8 cellular contexts compared by ENCODE assay signal in genomic region chr5:62143268-62144229, GRCh38.
DNase-seq lines count a peak whose midpoint lies in the region; ATAC-seq and TF ChIP-seq lines count a peak whose summit lies in the region.

No MANE protein-coding gene starts in this region.

- H3K4me3 ChIP-seq in BJ (ENCODE audit: low read depth, low read length) (no peak overlapping the region), WERI-Rb-1 (ENCODE audit: low read depth, low read length) (no peak overlapping the region)

- no peak for ATAC-seq in HG03342 (IDR thresholded peaks at IDR 0.05; ENCODE audit: unreplicated experiment)
- no peak for ATAC-seq in GM19035 (IDR thresholded peaks at IDR 0.05; ENCODE audit: unreplicated experiment)

- DNase-seq in BJ (ENCODE audit: low read depth) (peak; percentile 1), HS-5 (ENCODE audit: low read depth) (peak; percentile 31), WERI-Rb-1 (no peak), left kidney (ENCODE audit: low read depth, low spot score) (peak; percentile 72), NCI-H2171 (lab: John Stamatoyannopoulos, UW) (no peak)
- DNase-seq in stimulated activated CD4-positive, alpha-beta T cell treated with anti-CD3 and anti-CD28 coated beads, Interleukin-4, amount 100 ng/mL, for 4 hours: no peak

- H3K27ac ChIP-seq in WERI-Rb-1: no peak overlapping the region

- CTCF ChIA-PET in BJ (lab: Yijun Ruan, JAX): interaction anchor here (0.6 to 2.1 kb wide), 9 partner anchors 9 to 1141 kb away, joined by 3 to 12 read pairs (median 4); no protein-coding TSS in a partner anchor

- no peaks in the 10 kb centered on the region for H3K36me3 ChIP-seq in BJ (ENCODE audit: control insufficient read depth, insufficient read depth, low read length)
- H3K36me3 ChIP-seq in WERI-Rb-1: no peaks in the 10 kb centered on the region

- TF ChIP-seq CTCF in BJ (IDR thresholded peaks at IDR 0.05; ENCODE audit: insufficient read depth, low read depth, low read length) (peak; percentile 59), WERI-Rb-1 (IDR thresholded peaks at IDR 0.05; ENCODE audit: low read depth, low read length) (peak; percentile 39; the same call in 1 of the 2 replicates)

- H3K27me3 ChIP-seq in BJ (ENCODE audit: control insufficient read depth, insufficient read depth, low read length): peaks cover 2% of the 10 kb centered on the region; the same call in 1 of the 2 replicates
- H3K27me3 ChIP-seq in WERI-Rb-1 (ENCODE audit: insufficient read depth, low read depth, severe bottlenecking): peaks cover 38% of the 10 kb centered on the region

- no peaks in the 10 kb centered on the region for H3K9me3 ChIP-seq in WERI-Rb-1 (ENCODE audit: severe bottlenecking)

- POLR2A ChIA-PET in BJ (lab: Charles Lee): interaction anchor here (0.6 kb wide), 1 partner anchor 517 kb away, joined by 3 read pairs; no protein-coding TSS in a partner anchor

Comparison
In these comparisons a context has a peak if more than half of its experiments do, and no peak if none do; other contexts are left out.
1. DNase-seq: peak in BJ (single experiment), HS-5 (single experiment) and left kidney (single experiment); none in WERI-Rb-1 (single experiment), stimulated activated CD4-positive, alpha-beta T cell treated with anti-CD3 and anti-CD28 coated beads, Interleukin-4, amount 100 ng/mL, for 4 hours (0 of 2) and NCI-H2171 (single experiment).